Comparison of ENCODE assay signal across 8 cellular contexts in the genomic region with DNA sequence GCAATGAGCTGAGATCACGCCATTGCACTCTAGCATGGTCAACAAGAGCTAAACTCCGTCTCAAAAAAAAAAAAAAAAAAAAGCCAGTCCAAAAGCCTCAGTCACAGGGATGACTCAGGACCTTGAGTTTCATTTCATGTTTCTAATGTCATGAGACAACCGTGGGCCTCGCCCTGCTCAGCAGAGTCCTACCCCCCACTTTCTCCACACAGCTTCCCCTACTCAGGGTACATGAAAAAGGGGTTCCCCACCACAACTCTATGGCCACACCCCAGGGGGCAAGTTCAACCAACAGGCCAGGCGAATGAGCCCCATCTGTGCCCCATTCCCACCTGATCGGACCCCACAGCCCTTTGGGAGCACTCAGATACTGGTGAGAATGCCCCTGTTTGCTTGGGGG. TPM values are rescaled to one million over a fixed set of nuclear protein-coding genes. Genes with fewer than 3 reads are reported as not detected.
DNase-seq lines count a peak whose midpoint lies in the region; ATAC-seq lines count a peak whose summit lies in the region.

No MANE protein-coding gene starts in this region.

- peak; percentile 53 for DNase-seq in activated CD4-positive, alpha-beta memory T cell treated with anti-CD3 and anti-CD28 coated beads for 36 hours
- DNase-seq in stimulated activated CD8-positive, alpha-beta memory T cell treated with anti-CD3 and anti-CD28 coated beads, Interleukin-4, amount 100 ng/mL, for 48 hours, result peak; percentile 46
- no peak for DNase-seq in Ammon's horn (ENCODE audit: low spot score)
- DNase-seq in NCI-H1048 (lab: John Stamatoyannopoulos, UW), result no peak
- DNase-seq in NCI-H524 treated with DMSO at 0.1 percent for 48 hours (lab: John Stamatoyannopoulos, UW), result no peak

- intact Hi-C loops in activated CD4-positive, alpha-beta memory T cell treated with anti-CD3 and anti-CD28 coated beads for 36 hours (cut with micrococcal nuclease), result loop anchor here (1.0 to 2.0 kb wide), 2 partner anchors 15 to 22 kb away; no protein-coding TSS in a partner anchor

- H3K79me2 ChIP-seq in ACC112 (ENCODE audit: control insufficient read depth, insufficient read depth, low read length, unreplicated experiment), result no peaks in the 10 kb centered on the region

- H3K36me3 ChIP-seq in ACC112 (ENCODE audit: insufficient read depth, low read length), result no peaks in the 10 kb centered on the region

- H3K9me3 Mint-ChIP-seq in activated CD4-positive, alpha-beta memory T cell treated with anti-CD3 and anti-CD28 coated beads for 36 hours, result no peaks in the 10 kb centered on the region

- peaks cover 8% of the 10 kb centered on the region for H3K4me1 Mint-ChIP-seq in activated CD4-positive, alpha-beta memory T cell treated with anti-CD3 and anti-CD28 coated beads for 36 hours (ENCODE audit: low read depth)

- H3K27ac ChIP-seq in ACC112 (ENCODE audit: low read depth, low read length), result peak overlapping the region; percentile 72

- H3K4me3 ChIP-seq in ACC112 (ENCODE audit: low read depth, low read length), result no peak overlapping the region

- no peaks in the 10 kb centered on the region for H3K36me3 Mint-ChIP-seq in activated CD4-positive, alpha-beta memory T cell treated with anti-CD3 and anti-CD28 coated beads for 36 hours

- H3K27ac Mint-ChIP-seq in activated CD4-positive, alpha-beta memory T cell treated with anti-CD3 and anti-CD28 coated beads for 36 hours, result peak overlapping the region; percentile 74

- CTCF ChIA-PET in activated CD4-positive, alpha-beta memory T cell treated with anti-CD3 and anti-CD28 coated beads for 36 hours (lab: Charles Lee), result no interaction called here

- H2AFZ ChIP-seq in ACC112 (ENCODE audit: low read length, unreplicated experiment), result peak overlapping the region; percentile 92

- no peaks in the 10 kb centered on the region for H3K27me3 Mint-ChIP-seq in activated CD4-positive, alpha-beta memory T cell treated with anti-CD3 and anti-CD28 coated beads for 36 hours

- H3K27me3 ChIP-seq in ACC112 (ENCODE audit: insufficient read depth, low read length), result no peaks in the 10 kb centered on the region

- H3K4me1 ChIP-seq in ACC112 (ENCODE audit: control insufficient read depth, insufficient read depth, low read length, unreplicated experiment), result peaks cover 7% of the 10 kb centered on the region

- H3K4me3 Mint-ChIP-seq in activated CD4-positive, alpha-beta memory T cell treated with anti-CD3 and anti-CD28 coated beads for 36 hours, result no peak overlapping the region

- POLR2A ChIA-PET in activated CD4-positive, alpha-beta memory T cell treated with anti-CD3 and anti-CD28 coated beads for 36 hours (lab: Charles Lee), result interaction anchor here (0.6 kb wide), 2 partner anchors 26 to 250 kb away, joined by 3 read pairs; no protein-coding TSS in a partner anchor

- ATAC-seq in GM19025 (IDR thresholded peaks at IDR 0.05; ENCODE audit: low read depth, unreplicated experiment) (peak; percentile 95), HG03066 (IDR thresholded peaks at IDR 0.05; ENCODE audit: low read depth, unreplicated experiment) (peak; percentile 87)

RNA-seq across cellular contexts. Expression of a gene that starts 24.3 kb away (rescaled TPM):
- 1 to 10 TPM; 1.5 to 2.2 TPM for total RNA-seq in activated CD4-positive, alpha-beta memory T cell treated with anti-CD3 and anti-CD28 coated beads for 36 hours

Comparison
In these comparisons a context has a peak if more than half of its experiments do, and no peak if none do; other contexts are left out.
1. DNase-seq: peak in activated CD4-positive, alpha-beta memory T cell treated with anti-CD3 and anti-CD28 coated beads for 36 hours (single experiment) and stimulated activated CD8-positive, alpha-beta memory T cell treated with anti-CD3 and anti-CD28 coated beads, Interleukin-4, amount 100 ng/mL, for 48 hours (single experiment); none in Ammon's horn (single experiment), NCI-H1048 (single experiment) and NCI-H524 treated with DMSO at 0.1 percent for 48 hours (single experiment).